8 cellular contexts compared by ENCODE assay signal in genomic region chr12:10363922-10364838, GRCh38. TPM values are rescaled to one million over a fixed set of nuclear protein-coding genes. Genes with fewer than 3 reads are reported as not detected.
DNase-seq lines count a peak whose midpoint lies in the region; ATAC-seq, FAIRE-seq and TF ChIP-seq lines count a peak whose summit lies in the region.

No MANE protein-coding gene starts in this region.

- H3K79me2 ChIP-seq in OCI-LY1 (ENCODE audit: insufficient read depth, low read length), result no peaks in the 10 kb centered on the region

- peak; percentile 97 for DNase-seq in DMS53 treated with DMSO at 0.1 percent for 48 hours (lab: John Stamatoyannopoulos, UW; ENCODE audit: unreplicated experiment)
- DNase-seq in body of pancreas, result peak; percentile 35 to 39 (median 36)
- peak; percentile 73 for DNase-seq in small intestine
- DNase-seq in HPDE6-E6E7 (ENCODE audit: extremely low spot score), result no peak

- H3K36me3 ChIP-seq in OCI-LY1 (ENCODE audit: insufficient read depth, low read length) (peaks cover 49% of the 10 kb centered on the region), body of pancreas (replicated peaks in 1 of 2; ENCODE audit: insufficient read depth in 1 of 2, low read depth in 2 of 2) (no peaks in the 10 kb centered on the region), iPS-20b (ENCODE audit: insufficient read depth, low read depth, low read length) (no peaks in the 10 kb centered on the region), small intestine (ENCODE audit: control insufficient read depth in 2 of 2, insufficient read depth in 2 of 2, low read length in 2 of 2) (peaks cover 0 to 1% of the 10 kb centered on the region in 2 donors)

- H4K20me1 ChIP-seq in OCI-LY1 (ENCODE audit: insufficient read depth, low read length), result no peaks in the 10 kb centered on the region

- H3K27me3 ChIP-seq in OCI-LY1 (ENCODE audit: insufficient read depth, low read length), result no peaks in the 10 kb centered on the region
- no peaks in the 10 kb centered on the region for H3K27me3 ChIP-seq in body of pancreas
- no peaks in the 10 kb centered on the region for H3K27me3 ChIP-seq in iPS-20b (ENCODE audit: insufficient read depth, low read length)
- no peaks in the 10 kb centered on the region for H3K27me3 ChIP-seq in small intestine (ENCODE audit: control insufficient read depth in 2 of 2, insufficient read depth in 2 of 2, low read length in 2 of 2)

- TF ChIP-seq CTCF in OCI-LY1 (IDR thresholded peaks at IDR 0.05; ENCODE audit: low read length) (no peak), body of pancreas (IDR thresholded peaks at IDR 0.05) (peak in 1 of 7 experiments; percentile 5)

- H3K9me3 ChIP-seq in OCI-LY1 (ENCODE audit: low read length) (no peaks in the 10 kb centered on the region), body of pancreas (no peaks in the 10 kb centered on the region), iPS-20b (ENCODE audit: insufficient read depth, low read depth, low read length) (peaks cover 6% of the 10 kb centered on the region; the same call in 1 of the 2 replicates), small intestine (ENCODE audit: control insufficient read depth, low read depth) (no peaks in the 10 kb centered on the region)

- intact Hi-C loops in body of pancreas (cut with DNase I), result no loop called here

- H3F3A ChIP-seq in OCI-LY1 (ENCODE audit: insufficient read depth, low read length), result no peaks in the 10 kb centered on the region

- WGBS in body of pancreas, 2 donors, result 23 to 24% methylated on average over 19 of the region's 19 CpGs
- WGBS in small intestine, 3 donors, result 3 to 15% (median 7%) methylated on average over 19 of the region's 19 CpGs

- peak overlapping the region; percentile 67 for H3K9ac ChIP-seq in OCI-LY1 (ENCODE audit: low read length)
- H3K9ac ChIP-seq in iPS-20b (ENCODE audit: low read depth, low read length), result peak overlapping the region; percentile 38; the same call in 1 of the 2 replicates

- H3K27ac ChIP-seq in OCI-LY1 (ENCODE audit: low read depth, low read length, poor library complexity, severe bottlenecking) (peak overlapping the region; percentile 90), body of pancreas (peak overlapping the region; percentile 90 to 98 (median 91)), iPS-20b (ENCODE audit: low read length) (no peak overlapping the region), small intestine (ENCODE audit: low read depth in 1 of 2, low read length in 1 of 2) (peak overlapping the region; percentile 95 to 97)

- ATAC-seq in GM19328 (IDR thresholded peaks at IDR 0.05; ENCODE audit: unreplicated experiment) (peak; percentile 77), HG03175 (IDR thresholded peaks at IDR 0.05; ENCODE audit: unreplicated experiment) (peak; percentile 87), body of pancreas (peak; percentile 59)

- H3K4me1 ChIP-seq in OCI-LY1 (ENCODE audit: insufficient read depth, low read length, severe bottlenecking) (peaks cover 74% of the 10 kb centered on the region), body of pancreas (peaks cover 32% of the 10 kb centered on the region), iPS-20b (ENCODE audit: insufficient read depth, low read length) (peaks cover 44% of the 10 kb centered on the region), small intestine (ENCODE audit: control insufficient read depth in 2 of 2, insufficient read depth in 1 of 2, low read depth in 1 of 2, low read length in 1 of 2) (peaks cover 0 to 2% of the 10 kb centered on the region in 2 donors)

- FAIRE-seq in small intestine (lab: Jason Lieb, UNC), result no peak

- H2AFZ ChIP-seq in OCI-LY1 (ENCODE audit: low read length), result no peak overlapping the region

- peak overlapping the region; percentile 80 for H3K4me2 ChIP-seq in OCI-LY1 (ENCODE audit: low read length)

- no peaks in the 10 kb centered on the region for H3K9me2 ChIP-seq in OCI-LY1 (ENCODE audit: low read depth, low read length)

- TF ChIP-seq POLR2A in body of pancreas (IDR thresholded peaks at IDR 0.05), result peak in 2 of 3 donors; percentile 66 to 67

- H3K4me3 ChIP-seq in OCI-LY1 (ENCODE audit: low read depth, low read length, poor library complexity, severe bottlenecking) (peak overlapping the region; percentile 60), body of pancreas (peak overlapping the region; percentile 30 to 50), iPS-20b (ENCODE audit: low read length) (peak overlapping the region; percentile 67), small intestine (ENCODE audit: low read depth in 1 of 2, low read length in 2 of 2) (peak overlapping the region; percentile 53 to 81)

RNA-seq across cellular contexts. Expression of gene KLRK1, which starts 25.7 kb away (rescaled TPM):
- 1 to 10 TPM in 1 of 2 donors, not detected in 1; 1.3 TPM for total RNA-seq in body of pancreas
- polyA plus RNA-seq in small intestine, result 1 to 10 TPM in 2 of 3 donors, not detected in 1; 3.4 to 5.9 TPM

RNA-seq across cellular contexts. Expression of gene KLRC4, which starts 45.4 kb away (rescaled TPM):
- not detected for total RNA-seq in body of pancreas
- under 1 TPM in 1 of 3 donors, not detected in 2; 0.06 TPM for polyA plus RNA-seq in small intestine

RNA-seq across cellular contexts. Expression of gene KLRC3, which starts 56.2 kb away (rescaled TPM):
- total RNA-seq in body of pancreas, result not detected
- polyA plus RNA-seq in small intestine, result under 1 TPM in 1 of 3 donors, not detected in 2; 0.37 TPM

RNA-seq across cellular contexts. Expression of gene KLRD1, which starts 56.5 kb away (rescaled TPM):
- under 1 TPM; under 0.01 to 0.78 TPM for total RNA-seq in body of pancreas
- 1 to 10 TPM in 2 of 3 donors, not detected in 1; 1.4 to 3.0 TPM for polyA plus RNA-seq in small intestine
